9 cellular contexts compared by ENCODE assay signal in the genomic region with DNA sequence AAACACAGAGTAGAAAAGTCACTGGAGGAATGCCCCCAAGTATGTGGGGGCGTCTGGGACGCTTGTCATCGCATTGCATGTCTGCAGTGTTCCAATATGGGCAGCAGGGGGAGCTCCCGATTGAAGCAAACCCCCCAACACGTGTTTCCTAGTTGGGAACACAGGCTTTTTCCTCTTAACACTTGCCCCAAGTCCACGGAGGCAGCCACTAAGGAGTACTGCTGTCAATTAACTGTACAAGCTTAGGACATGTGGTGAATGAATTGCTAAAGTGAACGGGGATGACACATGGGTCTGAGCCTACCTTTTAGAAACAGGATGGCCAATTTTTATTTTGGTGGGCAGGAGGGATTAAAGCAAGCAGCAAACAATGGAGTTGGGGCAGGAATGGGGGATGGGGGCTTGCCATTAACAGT. TPM values are rescaled to one million over a fixed set of nuclear protein-coding genes. Genes with fewer than 3 reads are reported as not detected.
DNase-seq lines count a peak whose midpoint lies in the region; ATAC-seq, FAIRE-seq and TF ChIP-seq lines count a peak whose summit lies in the region.
"Had no signal": no experiment of that assay in that cellular context is flagged by ENCODE, and none has a peak within 500 bp of the region (broad histone marks: within the 10 kb centered on the region; RNA-seq: fewer than 3 reads in every experiment).

No MANE protein-coding gene starts in this region.

- peak; percentile 17 for DNase-seq in activated T-cell treated with anti-CD3 and anti-CD28 coated beads for 48 hours (ENCODE audit: low read depth)
- DNase-seq in activated T-cell treated with anti-CD3 and anti-CD28 coated beads, Interleukin-2, amount 50 U/mL, for 4 hours: no peak
- peak; percentile 22 for DNase-seq in SK-N-MC (ENCODE audit: low read depth, low spot score)
- peak; percentile 0 for DNase-seq in fibroblast of peridontal ligament (ENCODE audit: extremely low read depth)
- peak in 5 of 6 donors; percentile 21 to 67 (median 38) for DNase-seq in pancreas

- H3K36me3 ChIP-seq in SK-N-MC (ENCODE audit: insufficient read depth, low read length): no peaks in the 10 kb centered on the region
- H3K36me3 ChIP-seq in pancreas: no peaks in the 10 kb centered on the region

- H3K36me3 Mint-ChIP-seq in activated T-cell treated with anti-CD3 and anti-CD28 coated beads, Interleukin-2, amount 50 U/mL, for 4 hours (ENCODE audit: insufficient read depth): no peaks in the 10 kb centered on the region
- H3K36me3 Mint-ChIP-seq in activated T-helper 17 cell treated with anti-CD3 and anti-CD28 coated beads, Interleukin-2, amount 50 U/mL, for 72 hours (ENCODE audit: low read depth): no peaks in the 10 kb centered on the region

- H3K9ac ChIP-seq in SK-N-MC (ENCODE audit: insufficient read length): no peak overlapping the region

- no peaks in the 10 kb centered on the region for H3K9me3 Mint-ChIP-seq in activated T-cell treated with anti-CD3 and anti-CD28 coated beads, Interleukin-2, amount 50 U/mL, for 4 hours
- H3K9me3 Mint-ChIP-seq in activated T-helper 17 cell treated with anti-CD3 and anti-CD28 coated beads, Interleukin-2, amount 50 U/mL, for 72 hours: peaks cover 5% of the 10 kb centered on the region

- peaks cover 50% of the 10 kb centered on the region for H3K27me3 Mint-ChIP-seq in activated T-cell treated with anti-CD3 and anti-CD28 coated beads, Interleukin-2, amount 50 U/mL, for 4 hours (ENCODE audit: low read depth)
- H3K27me3 Mint-ChIP-seq in activated T-helper 17 cell treated with anti-CD3 and anti-CD28 coated beads, Interleukin-2, amount 50 U/mL, for 72 hours: peaks cover 42% of the 10 kb centered on the region

- TF ChIP-seq CTCF in pancreas (IDR thresholded peaks at IDR 0.05): peak; percentile 66 to 83 (median 68)

- no peak for FAIRE-seq in pancreas (lab: Jason Lieb, UNC)
- FAIRE-seq: frontal cortex had no signal

- H3K9me3 ChIP-seq in SK-N-MC (ENCODE audit: low read depth, low read length) (no peaks in the 10 kb centered on the region), pancreas (no peaks in the 10 kb centered on the region)

- no peak overlapping the region for H3K4me3 Mint-ChIP-seq in activated T-cell treated with anti-CD3 and anti-CD28 coated beads, Interleukin-2, amount 50 U/mL, for 4 hours
- H3K4me3 Mint-ChIP-seq in activated T-helper 17 cell treated with anti-CD3 and anti-CD28 coated beads, Interleukin-2, amount 50 U/mL, for 72 hours: no peak overlapping the region

- no peak overlapping the region for H3K4me3 ChIP-seq in SK-N-MC
- no peak overlapping the region for H3K4me3 ChIP-seq in pancreas

- H3K4me1 Mint-ChIP-seq in activated T-cell treated with anti-CD3 and anti-CD28 coated beads, Interleukin-2, amount 50 U/mL, for 4 hours (ENCODE audit: low read depth): peaks cover 12% of the 10 kb centered on the region
- no peaks in the 10 kb centered on the region for H3K4me1 Mint-ChIP-seq in activated T-helper 17 cell treated with anti-CD3 and anti-CD28 coated beads, Interleukin-2, amount 50 U/mL, for 72 hours

- 3% methylated on average over 7 of the region's 7 CpGs for WGBS in pancreas, 2 donors

- H3K27me3 ChIP-seq in pancreas: no peaks in the 10 kb centered on the region

- no peak overlapping the region for H3K27ac Mint-ChIP-seq in activated T-helper 17 cell treated with anti-CD3 and anti-CD28 coated beads, Interleukin-2, amount 50 U/mL, for 72 hours

- H3K4me1 ChIP-seq in pancreas: peaks cover 0 to 9% (median 0%) of the 10 kb centered on the region in 3 donors

- ATAC-seq in activated T-cell treated with anti-CD3 and anti-CD28 coated beads, Interleukin-2, amount 50 U/mL, for 4 hours: no peak
- ATAC-seq in GM19468 (IDR thresholded peaks at IDR 0.05; ENCODE audit: extremely low read depth, unreplicated experiment) (peak; percentile 19), HG03575 (IDR thresholded peaks at IDR 0.05; ENCODE audit: extremely low read depth, insufficient number of reproducible peaks, low FRiP score, unreplicated experiment) (peak; percentile 34), pancreas (peak in 3 of 4 donors; percentile 64 to 71 (median 70))
- ATAC-seq in activated T-helper 17 cell treated with anti-CD3 and anti-CD28 coated beads, Interleukin-2, amount 50 U/mL, for 72 hours (replicated peaks): no peak

- H3K27ac ChIP-seq in SK-N-MC (no peak overlapping the region), pancreas (no peak overlapping the region)

- intact Hi-C loops in pancreas (cut with DNase I): no loop called here

RNA-seq across cellular contexts. Expression of a gene that starts 2.2 kb away (rescaled TPM):
- total RNA-seq in activated T-cell treated with anti-CD3 and anti-CD28 coated beads, Interleukin-2, amount 50 U/mL, for 4 hours: not detected
- under 1 TPM in 4 of 6 donors, not detected in 2; 0.05 to 0.41 (median 0.18) TPM for total RNA-seq in pancreas
- under 1 TPM in 1 of 2 donors, not detected in 1; 0.07 TPM for polyA plus RNA-seq in pancreas
- not detected for total RNA-seq in activated T-helper 17 cell treated with anti-CD3 and anti-CD28 coated beads, Interleukin-2, amount 50 U/mL, for 72 hours

Comparison
In these comparisons a context has a peak if more than half of its experiments do, and no peak if none do; other contexts are left out.
1. ATAC-seq: peak in GM19468 (single experiment), HG03575 (single experiment) and pancreas (3 of 4); none in activated T-cell treated with anti-CD3 and anti-CD28 coated beads, Interleukin-2, amount 50 U/mL, for 4 hours (0 of 2) and activated T-helper 17 cell treated with anti-CD3 and anti-CD28 coated beads, Interleukin-2, amount 50 U/mL, for 72 hours (single experiment).